In genomic region chr6:105067329-105067728, GRCh38 we compare ENCODE assay signal across 23 cellular contexts.
"Had no signal": no experiment of that assay in that cellular context is flagged by ENCODE, and none has a peak within 500 bp of the region (broad histone marks: within the 10 kb centered on the region; RNA-seq: fewer than 3 reads in every experiment).

No MANE protein-coding gene starts in this region.

- DNase-seq: activated B cell treated with CpG ODN at 0.5 μM for 24 hours; activated CD4-positive, alpha-beta T cell treated with anti-CD3 and anti-CD28 coated beads for 1 hour; activated CD4-positive, alpha-beta T cell treated with anti-CD3 and anti-CD28 coated beads, Interleukin-2, amount 10 ng/mL, durations not matched to agents 24 days and 14 days; activated CD4-positive, alpha-beta T cell treated with anti-CD3 and anti-CD28 coated beads, Interleukin-2, amount 50 U/mL, for 48 hours; activated CD8-positive, alpha-beta memory T cell treated with anti-CD3 and anti-CD28 coated beads, Interleukin-2, amount 10 ng/mL, durations not matched to agents 7 days and 5 days; activated effector memory CD4-positive, alpha-beta T cell treated with anti-CD3 and anti-CD28 coated beads, Interleukin-2, amount 50 U/mL, for 16 hours; activated naive CD4-positive, alpha-beta T cell treated with Interleukin-2 at 50 U/mL for 16 hours; activated naive CD8-positive, alpha-beta T cell treated with anti-CD3 and anti-CD28 coated beads, Interleukin-2, amount 50 U/mL, for 24 hours; activated T-cell treated with anti-CD3 and anti-CD28 coated beads, Interleukin-2, amount 50 U/mL, for 4 hours; amygdala; KG1; NCI-H1048; NCI-H1930; NCI-H2171; NCI-H2227 treated with DMSO at 0.1 percent for 48 hours; NCI-H526; NCI-H82; RPMI8226; SW 1271 had no signal

- H3K9me3 Mint-ChIP-seq: activated B cell treated with CpG ODN at 0.5 μM for 24 hours; activated CD4-positive, alpha-beta T cell treated with anti-CD3 and anti-CD28 coated beads, Interleukin-2, amount 10 ng/mL, durations not matched to agents 24 days and 14 days; activated naive CD4-positive, alpha-beta T cell treated with anti-CD3 and anti-CD28 coated beads, Interleukin-2, amount 50 U/mL, for 72 hours; activated naive CD8-positive, alpha-beta T cell treated with anti-CD3 and anti-CD28 coated beads, Interleukin-2, amount 50 U/mL, for 24 hours; activated T-cell treated with anti-CD3 and anti-CD28 coated beads, Interleukin-2, amount 50 U/mL, for 4 hours; brain; T-helper 1 cell treated with Interleukin-12 subunit alpha and Interleukin-12 subunit beta and Interleukin-4 antibody, amounts not matched to agents 30 μg/mL and 1 μg/mL, for 36 hours had no signal

- H3K36me3 Mint-ChIP-seq: activated CD8-positive, alpha-beta memory T cell treated with anti-CD3 and anti-CD28 coated beads, Interleukin-2, amount 10 ng/mL, durations not matched to agents 7 days and 5 days; activated naive CD4-positive, alpha-beta T cell treated with anti-CD3 and anti-CD28 coated beads, Interleukin-2, amount 50 U/mL, for 72 hours had no signal

- H3K27ac Mint-ChIP-seq: activated B cell treated with CpG ODN at 0.5 μM for 24 hours; activated CD4-positive, alpha-beta T cell treated with anti-CD3 and anti-CD28 coated beads, Interleukin-2, amount 10 ng/mL, durations not matched to agents 24 days and 14 days; activated CD8-positive, alpha-beta memory T cell treated with anti-CD3 and anti-CD28 coated beads, Interleukin-2, amount 10 ng/mL, durations not matched to agents 7 days and 5 days; activated naive CD4-positive, alpha-beta T cell treated with anti-CD3 and anti-CD28 coated beads, Interleukin-2, amount 50 U/mL, for 72 hours; activated naive CD8-positive, alpha-beta T cell treated with anti-CD3 and anti-CD28 coated beads, Interleukin-2, amount 50 U/mL, for 24 hours; brain; T-helper 1 cell treated with Interleukin-12 subunit alpha and Interleukin-12 subunit beta and Interleukin-4 antibody, amounts not matched to agents 30 μg/mL and 1 μg/mL, for 36 hours had no signal

- H3K4me1 Mint-ChIP-seq: activated B cell treated with CpG ODN at 0.5 μM for 24 hours; activated CD4-positive, alpha-beta T cell treated with anti-CD3 and anti-CD28 coated beads, Interleukin-2, amount 10 ng/mL, durations not matched to agents 24 days and 14 days; activated CD8-positive, alpha-beta memory T cell treated with anti-CD3 and anti-CD28 coated beads, Interleukin-2, amount 10 ng/mL, durations not matched to agents 7 days and 5 days; activated naive CD8-positive, alpha-beta T cell treated with anti-CD3 and anti-CD28 coated beads, Interleukin-2, amount 50 U/mL, for 24 hours had no signal

- H3K27ac ChIP-seq: SK-N-MC had no signal

- H3K4me3 Mint-ChIP-seq: activated B cell treated with CpG ODN at 0.5 μM for 24 hours; activated CD4-positive, alpha-beta T cell treated with anti-CD3 and anti-CD28 coated beads, Interleukin-2, amount 10 ng/mL, durations not matched to agents 24 days and 14 days; activated CD8-positive, alpha-beta memory T cell treated with anti-CD3 and anti-CD28 coated beads, Interleukin-2, amount 10 ng/mL, durations not matched to agents 7 days and 5 days; activated naive CD8-positive, alpha-beta T cell treated with anti-CD3 and anti-CD28 coated beads, Interleukin-2, amount 50 U/mL, for 24 hours; activated T-cell treated with anti-CD3 and anti-CD28 coated beads, Interleukin-2, amount 50 U/mL, for 4 hours; brain; T-helper 1 cell treated with Interleukin-12 subunit alpha and Interleukin-12 subunit beta and Interleukin-4 antibody, amounts not matched to agents 30 μg/mL and 1 μg/mL, for 36 hours had no signal

- H3K4me3 ChIP-seq: SK-N-MC had no signal

- H3K27me3 Mint-ChIP-seq: brain had no signal
